Comparison of ENCODE assay signal across 17 cellular contexts in the genomic region with DNA sequence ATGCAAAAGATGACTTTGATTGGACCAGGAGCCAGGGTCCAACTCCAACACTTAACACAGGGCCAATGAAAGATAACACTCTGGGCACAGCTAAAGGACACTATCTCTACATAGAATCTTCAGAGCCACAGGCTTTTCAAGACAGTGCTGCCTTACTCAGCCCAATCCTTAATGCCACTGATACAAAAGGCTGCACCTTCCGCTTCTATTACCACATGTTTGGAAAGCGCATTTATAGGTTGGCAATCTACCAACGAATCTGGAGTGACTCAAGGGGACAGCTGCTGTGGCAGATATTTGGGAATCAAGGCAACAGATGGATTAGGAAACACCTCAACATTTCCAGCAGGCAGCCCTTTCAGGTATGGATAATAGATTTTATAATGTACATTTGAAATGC.
DNase-seq lines count a peak whose midpoint lies in the region; ATAC-seq and TF ChIP-seq lines count a peak whose summit lies in the region.
"Had no signal": no experiment of that assay in that cellular context is flagged by ENCODE, and none has a peak within 500 bp of the region (broad histone marks: within the 10 kb centered on the region; RNA-seq: fewer than 3 reads in every experiment).

No MANE protein-coding gene starts in this region.

- TF ChIP-seq CTCF in HFF-Myc (IDR thresholded peaks at IDR 0.05; ENCODE audit: low read depth, low read length, missing control alignments) (no peak), PC-3 (conservative IDR thresholded peaks at IDR 0.05; ENCODE audit: low read depth, low read length) (no peak), osteocyte (IDR thresholded peaks at IDR 0.05) (no peak)

- intact Hi-C loops in PC-3 (cut with micrococcal nuclease): loop anchor here (10.0 kb wide), 1 partner anchor 95 kb away; no protein-coding TSS in a partner anchor

- H4K20me1 ChIP-seq in PC-3 (ENCODE audit: low read length): no peaks in the 10 kb centered on the region

- POLR2A ChIA-PET in PC-3 (lab: Charles Lee; ENCODE audit: unreplicated experiment): no interaction called here

- no peaks in the 10 kb centered on the region for H3K36me3 Mint-ChIP-seq in osteocyte (ENCODE audit: unreplicated experiment)

- no peaks in the 10 kb centered on the region for H3K9me3 ChIP-seq in PC-3 (ENCODE audit: low read length)
- H3K9me3 ChIP-seq: HAP-1 had no signal

- DNase-seq in DMS153 (lab: John Stamatoyannopoulos, UW) (peak; percentile 62), HFF-Myc (ENCODE audit: extremely low read depth, low read depth) (peak; percentile 2), NCI-H2171 (lab: John Stamatoyannopoulos, UW) (peak; percentile 30), PC-3 (peak; percentile 86), C1 segment of cervical spinal cord (lab: John Stamatoyannopoulos, UW) (no peak), COR-L47 (lab: John Stamatoyannopoulos, UW) (no peak), osteocyte (ENCODE audit: extremely low spot score, unreplicated experiment) (no peak), RKO (ENCODE audit: low spot score) (no peak)
- DNase-seq: ACHN, NCI-H1436 treated with DMSO at 0.1 percent for 48 hours, NCI-H2029, NCI-H526, T-helper 1 cell, T-helper 9 cell had no signal

- H3K9ac ChIP-seq in PC-3 (ENCODE audit: low read length): no peak overlapping the region

- no peak overlapping the region for H3K27ac Mint-ChIP-seq in osteocyte (ENCODE audit: unreplicated experiment)

- H3K4me2 ChIP-seq in PC-3 (ENCODE audit: low read length): no peak overlapping the region

- no TSS peak for BruUV-seq in PC-3 (replicated peaks; lab: Mats Ljungman, UMichigan)

- H3K27me3 ChIP-seq in PC-3 (ENCODE audit: low read length): no peaks in the 10 kb centered on the region

- H3K27me3 Mint-ChIP-seq in osteocyte (ENCODE audit: unreplicated experiment): no peaks in the 10 kb centered on the region

- H3K4me3 Mint-ChIP-seq in osteocyte (ENCODE audit: unreplicated experiment): no peak overlapping the region

- no peaks in the 10 kb centered on the region for H3K36me3 ChIP-seq in PC-3 (ENCODE audit: low read depth, low read length)
- H3K36me3 ChIP-seq: HAP-1 had no signal

- peaks cover 9% of the 10 kb centered on the region; the same call in 1 of the 2 replicates for H3K4me1 ChIP-seq in PC-3 (ENCODE audit: insufficient read depth, low read length)
- H3K4me1 ChIP-seq: HAP-1 had no signal

- ATAC-seq in PC-3: peak; percentile 61; the same call in 1 of the 2 replicates
- ATAC-seq: Right ventricle myocardium inferior had no signal

- CTCF ChIA-PET in PC-3 (lab: Charles Lee): no interaction called here

- no peaks in the 10 kb centered on the region for H3K79me2 ChIP-seq in PC-3 (ENCODE audit: low read length)

- H2AFZ ChIP-seq in PC-3 (ENCODE audit: low read length): no peak overlapping the region

- no peaks in the 10 kb centered on the region for H3K9me3 Mint-ChIP-seq in osteocyte (ENCODE audit: unreplicated experiment)

- H3K4me1 Mint-ChIP-seq in osteocyte (ENCODE audit: unreplicated experiment): no peaks in the 10 kb centered on the region

- no peaks in the 10 kb centered on the region for H3K9me2 ChIP-seq in PC-3 (replicated peaks; ENCODE audit: low read length)

- no peaks in the 10 kb centered on the region for H3F3A ChIP-seq in PC-3 (ENCODE audit: low read length, unreplicated experiment)

- H3K4me3 ChIP-seq in HFF-Myc (replicated peaks; ENCODE audit: low read depth, low read length) (no peak overlapping the region), PC-3 (ENCODE audit: low read length) (no peak overlapping the region)
- H3K4me3 ChIP-seq: HAP-1 had no signal

- no peak overlapping the region for H3K27ac ChIP-seq in PC-3 (ENCODE audit: low read length)
- H3K27ac ChIP-seq: C4-2B had no signal

Comparison
In these comparisons a context has a peak if more than half of its experiments do, and no peak if none do; other contexts are left out.
1. DNase-seq: peak in DMS153 (single experiment), HFF-Myc (single experiment), NCI-H2171 (single experiment) and PC-3 (single experiment); none in C1 segment of cervical spinal cord (0 of 14), COR-L47 (single experiment), osteocyte (single experiment) and RKO (single experiment).